ENCODE assay signal across 1 cellular context in the genomic region with DNA sequence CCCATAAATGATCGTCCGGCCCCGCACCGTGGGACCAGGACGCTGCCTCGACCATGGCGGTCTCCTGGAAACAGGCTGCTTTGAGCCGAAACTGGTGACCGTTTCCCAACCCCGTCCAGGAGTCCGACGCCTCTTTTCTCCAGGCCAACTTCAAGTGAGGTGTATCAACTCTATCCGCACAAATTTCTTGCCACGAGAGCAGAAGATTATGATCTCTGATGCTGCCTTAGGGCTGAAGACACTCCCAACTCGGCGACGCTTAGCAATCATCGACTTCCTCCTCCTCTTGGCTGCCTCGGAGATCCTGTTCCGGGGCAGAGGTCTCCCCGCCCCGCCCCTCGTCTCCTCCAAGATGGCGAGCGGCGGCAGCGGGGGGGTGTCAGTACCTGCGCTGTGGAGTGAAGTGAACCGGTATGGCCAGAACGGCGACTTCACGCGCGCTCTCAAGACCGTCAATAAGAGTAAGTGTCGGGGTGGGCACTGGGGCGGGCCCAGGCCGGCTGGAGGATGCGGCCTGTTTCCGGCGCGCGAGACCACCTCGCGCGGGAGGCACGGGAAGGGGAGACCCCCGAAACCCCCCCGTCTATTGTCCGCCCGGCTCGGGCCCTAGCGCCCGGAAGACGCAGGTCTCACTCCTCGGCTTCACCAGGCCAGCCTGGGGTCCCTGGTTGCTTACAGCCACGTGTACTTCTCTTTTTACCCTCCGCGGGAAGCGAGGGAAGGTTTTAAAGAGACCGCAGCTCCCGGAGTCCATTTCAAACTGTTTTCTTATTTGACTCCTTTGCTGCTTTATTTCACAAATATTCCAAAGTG.
A peak's percentile ranks its signal among the peaks of the same experiment; 100 is the strongest.
TF ChIP-seq lines count a peak whose summit lies in the region.

A gene with protein sequence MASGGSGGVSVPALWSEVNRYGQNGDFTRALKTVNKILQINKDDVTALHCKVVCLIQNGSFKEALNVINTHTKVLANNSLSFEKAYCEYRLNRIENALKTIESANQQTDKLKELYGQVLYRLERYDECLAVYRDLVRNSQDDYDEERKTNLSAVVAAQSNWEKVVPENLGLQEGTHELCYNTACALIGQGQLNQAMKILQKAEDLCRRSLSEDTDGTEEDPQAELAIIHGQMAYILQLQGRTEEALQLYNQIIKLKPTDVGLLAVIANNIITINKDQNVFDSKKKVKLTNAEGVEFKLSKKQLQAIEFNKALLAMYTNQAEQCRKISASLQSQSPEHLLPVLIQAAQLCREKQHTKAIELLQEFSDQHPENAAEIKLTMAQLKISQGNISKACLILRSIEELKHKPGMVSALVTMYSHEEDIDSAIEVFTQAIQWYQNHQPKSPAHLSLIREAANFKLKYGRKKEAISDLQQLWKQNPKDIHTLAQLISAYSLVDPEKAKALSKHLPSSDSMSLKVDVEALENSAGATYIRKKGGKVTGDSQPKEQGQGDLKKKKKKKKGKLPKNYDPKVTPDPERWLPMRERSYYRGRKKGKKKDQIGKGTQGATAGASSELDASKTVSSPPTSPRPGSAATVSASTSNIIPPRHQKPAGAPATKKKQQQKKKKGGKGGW (plus strand): TSS at position 334 of the 813 bp plus-strand sequence. CDS start 19 bp downstream, at position 353.

TF ChIP-seq in HepG2, 621 proteins besides CTCF, POLR2A, EP300 and RAD21 (continued from another document and continues in another):
- TF ChIP-seq FIP1L1 (IDR thresholded peaks at IDR 0.05; ENCODE audit: borderline replicate concordance, insufficient read depth, low read depth, low read length) (no peak), ZBTB20 (CRISPR knock-in tag; IDR thresholded peaks at IDR 0.05; ENCODE audit: borderline replicate concordance, low read depth) (no peak), ZNF441 (CRISPR knock-in tag; IDR thresholded peaks at IDR 0.05; ENCODE audit: borderline replicate concordance) (peak; percentile 61; the same call in 1 of the 2 replicates), ZNF484 (CRISPR knock-in tag; IDR thresholded peaks at IDR 0.05; ENCODE audit: borderline replicate concordance, low read depth) (no peak), ZNF782 (CRISPR knock-in tag; IDR thresholded peaks at IDR 0.05; ENCODE audit: borderline replicate concordance) (0 out of 2 replicates have a peak, but pooled peaks have one; percentile 22), GZF1 (CRISPR knock-in tag; IDR thresholded peaks at IDR 0.05) (no peak), ZBTB49 (CRISPR knock-in tag; IDR thresholded peaks at IDR 0.05; ENCODE audit: borderline replicate concordance) (no peak), SIN3B (IDR thresholded peaks at IDR 0.05; ENCODE audit: low read length) (peak; percentile 66; the same call in 1 of the 2 replicates), BRCA1 (CRISPR knock-in tag; IDR thresholded peaks at IDR 0.05) (no peak), ZBTB7A (CRISPR knock-in tag; IDR thresholded peaks at IDR 0.05) (peak; percentile 69; the same call in 1 of the 2 replicates), ZNF563 (CRISPR knock-in tag; IDR thresholded peaks at IDR 0.05) (0 out of 2 replicates have a peak, but pooled peaks have one; percentile 39), MAF1 (CRISPR knock-in tag; IDR thresholded peaks at IDR 0.05; ENCODE audit: borderline replicate concordance) (no peak), POGZ (CRISPR knock-in tag; IDR thresholded peaks at IDR 0.05) (peak; percentile 53), MEF2D (CRISPR knock-in tag; IDR thresholded peaks at IDR 0.05) (no peak), RFXAP (CRISPR knock-in tag; IDR thresholded peaks at IDR 0.05; ENCODE audit: borderline replicate concordance) (no peak), SUZ12 (IDR thresholded peaks at IDR 0.05; ENCODE audit: low read depth, low read length) (no peak), SNAI1 (CRISPR knock-in tag; IDR thresholded peaks at IDR 0.05; ENCODE audit: borderline replicate concordance) (no peak), CSRNP1 (CRISPR knock-in tag; IDR thresholded peaks at IDR 0.05) (no peak), HMG20A (CRISPR knock-in tag; IDR thresholded peaks at IDR 0.05; ENCODE audit: borderline replicate concordance) (no peak), PBX3 (CRISPR knock-in tag; IDR thresholded peaks at IDR 0.05; ENCODE audit: borderline replicate concordance) (no peak), SATB2 (CRISPR knock-in tag; IDR thresholded peaks at IDR 0.05) (no peak), JDP2 (CRISPR knock-in tag; IDR thresholded peaks at IDR 0.05; ENCODE audit: borderline replicate concordance) (no peak), ERF (CRISPR knock-in tag; IDR thresholded peaks at IDR 0.05) (peak; percentile 63; the same call in 1 of the 2 replicates), ZNF556 (CRISPR knock-in tag; IDR thresholded peaks at IDR 0.05; ENCODE audit: borderline replicate concordance) (peak; percentile 68; the same call in 1 of the 2 replicates), HINFP (CRISPR knock-in tag; IDR thresholded peaks at IDR 0.05; ENCODE audit: low read depth) (no peak), ZNF816 (CRISPR knock-in tag; IDR thresholded peaks at IDR 0.05; ENCODE audit: borderline replicate concordance) (no peak), ZNF383 (CRISPR knock-in tag; IDR thresholded peaks at IDR 0.05; ENCODE audit: borderline replicate concordance) (no peak), ZNF773 (CRISPR knock-in tag; IDR thresholded peaks at IDR 0.05; ENCODE audit: borderline replicate concordance) (no peak)
- TF ChIP-seq, protein P1, sequence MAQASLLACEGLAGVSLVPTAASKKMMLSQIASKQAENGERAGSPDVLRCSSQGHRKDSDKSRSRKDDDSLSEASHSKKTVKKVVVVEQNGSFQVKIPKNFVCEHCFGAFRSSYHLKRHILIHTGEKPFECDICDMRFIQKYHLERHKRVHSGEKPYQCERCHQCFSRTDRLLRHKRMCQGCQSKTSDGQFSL (CRISPR knock-in tag; IDR thresholded peaks at IDR 0.05) = no peak
- TF ChIP-seq, protein P2, sequence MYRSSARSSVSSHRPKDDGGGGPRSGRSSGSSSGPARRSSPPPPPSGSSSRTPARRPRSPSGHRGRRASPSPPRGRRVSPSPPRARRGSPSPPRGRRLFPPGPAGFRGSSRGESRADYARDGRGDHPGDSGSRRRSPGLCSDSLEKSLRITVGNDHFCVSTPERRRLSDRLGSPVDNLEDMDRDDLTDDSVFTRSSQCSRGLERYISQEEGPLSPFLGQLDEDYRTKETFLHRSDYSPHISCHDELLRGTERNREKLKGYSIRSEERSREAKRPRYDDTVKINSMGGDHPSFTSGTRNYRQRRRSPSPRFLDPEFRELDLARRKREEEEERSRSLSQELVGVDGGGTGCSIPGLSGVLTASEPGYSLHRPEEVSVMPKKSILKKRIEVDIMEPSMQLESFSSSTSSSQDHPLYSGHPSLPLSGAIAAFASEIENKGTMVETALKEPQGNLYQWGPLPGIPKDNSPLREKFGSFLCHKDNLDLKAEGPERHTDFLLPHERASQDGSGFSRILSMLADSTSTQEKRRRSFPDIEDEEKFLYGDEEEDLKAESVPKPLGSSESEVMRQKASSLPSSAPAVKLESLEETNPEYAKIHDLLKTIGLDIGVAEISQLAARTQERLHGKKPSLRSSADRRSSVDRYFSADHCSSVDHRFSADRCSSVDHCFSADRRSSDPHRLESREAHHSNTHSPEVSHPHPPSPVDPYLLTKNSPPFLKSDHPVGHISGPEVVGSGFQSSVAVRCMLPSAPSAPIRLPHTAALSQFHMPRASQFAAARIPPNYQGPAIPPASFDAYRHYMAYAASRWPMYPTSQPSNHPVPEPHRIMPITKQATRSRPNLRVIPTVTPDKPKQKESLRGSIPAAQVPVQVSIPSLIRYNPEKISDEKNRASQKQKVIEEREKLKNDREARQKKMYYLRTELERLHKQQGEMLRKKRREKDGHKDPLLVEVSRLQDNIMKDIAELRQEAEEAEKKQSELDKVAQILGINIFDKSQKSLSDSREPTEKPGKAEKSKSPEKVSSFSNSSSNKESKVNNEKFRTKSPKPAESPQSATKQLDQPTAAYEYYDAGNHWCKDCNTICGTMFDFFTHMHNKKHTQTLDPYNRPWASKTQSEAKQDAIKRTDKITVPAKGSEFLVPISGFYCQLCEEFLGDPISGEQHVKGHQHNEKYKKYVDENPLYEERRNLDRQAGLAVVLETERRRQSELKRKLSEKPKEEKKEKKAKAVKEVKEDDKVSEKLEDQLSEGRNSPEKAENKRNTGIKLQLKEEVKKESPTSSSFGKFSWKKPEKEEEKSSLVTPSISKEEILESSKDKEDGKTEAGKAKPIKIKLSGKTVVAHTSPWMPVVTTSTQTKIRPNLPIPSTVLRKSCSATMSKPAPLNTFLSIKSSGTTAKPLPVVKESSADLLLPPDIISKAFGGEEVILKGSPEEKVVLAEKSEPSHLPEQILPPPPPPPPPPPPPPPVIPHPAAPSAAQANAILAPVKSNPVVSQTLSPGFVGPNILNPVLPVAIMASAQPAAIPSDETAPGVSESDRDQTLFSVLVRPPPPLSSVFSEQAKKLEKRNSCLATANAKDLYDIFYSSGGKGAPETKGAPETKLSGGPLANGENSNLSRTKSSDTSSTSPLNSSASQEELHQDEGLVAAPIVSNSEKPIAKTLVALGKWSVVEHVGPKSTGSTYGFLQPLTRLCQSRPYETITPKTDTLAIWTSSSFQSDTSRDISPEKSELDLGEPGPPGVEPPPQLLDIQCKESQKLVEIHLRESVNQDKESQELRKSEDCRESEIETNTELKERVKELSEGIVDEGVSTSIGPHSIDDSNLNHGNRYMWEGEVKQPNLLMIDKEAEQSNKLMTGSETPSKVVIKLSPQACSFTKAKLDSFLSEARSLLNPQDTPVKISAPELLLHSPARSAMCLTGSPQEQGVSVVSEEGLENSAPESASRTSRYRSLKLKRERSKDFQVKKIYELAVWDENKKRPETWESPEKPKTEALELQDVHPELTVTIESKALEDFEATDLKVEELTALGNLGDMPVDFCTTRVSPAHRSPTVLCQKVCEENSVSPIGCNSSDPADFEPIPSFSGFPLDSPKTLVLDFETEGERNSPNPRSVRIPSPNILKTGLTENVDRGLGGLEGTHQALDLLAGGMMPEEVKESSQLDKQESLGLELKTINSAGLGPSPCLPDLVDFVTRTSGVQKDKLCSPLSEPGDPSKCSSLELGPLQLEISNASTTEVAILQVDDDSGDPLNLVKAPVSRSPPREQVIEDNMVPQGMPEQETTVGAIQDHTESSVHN (CRISPR knock-in tag; IDR thresholded peaks at IDR 0.05) = no peak
- TF ChIP-seq, protein P3, sequence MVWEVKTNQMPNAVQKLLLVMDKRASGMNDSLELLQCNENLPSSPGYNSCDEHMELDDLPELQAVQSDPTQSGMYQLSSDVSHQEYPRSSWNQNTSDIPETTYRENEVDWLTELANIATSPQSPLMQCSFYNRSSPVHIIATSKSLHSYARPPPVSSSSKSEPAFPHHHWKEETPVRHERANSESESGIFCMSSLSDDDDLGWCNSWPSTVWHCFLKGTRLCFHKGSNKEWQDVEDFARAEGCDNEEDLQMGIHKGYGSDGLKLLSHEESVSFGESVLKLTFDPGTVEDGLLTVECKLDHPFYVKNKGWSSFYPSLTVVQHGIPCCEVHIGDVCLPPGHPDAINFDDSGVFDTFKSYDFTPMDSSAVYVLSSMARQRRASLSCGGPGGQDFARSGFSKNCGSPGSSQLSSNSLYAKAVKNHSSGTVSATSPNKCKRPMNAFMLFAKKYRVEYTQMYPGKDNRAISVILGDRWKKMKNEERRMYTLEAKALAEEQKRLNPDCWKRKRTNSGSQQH (CRISPR knock-in tag; IDR thresholded peaks at IDR 0.05; ENCODE audit: low read depth) = peak; percentile 33; the same call in 1 of the 2 replicates
